11 cellular contexts compared by ENCODE assay signal in genomic region chr10:119412244-119412750, GRCh38.
A peak's percentile ranks its signal among the peaks of the same experiment; 100 is the strongest.
DNase-seq lines count a peak whose midpoint lies in the region; ATAC-seq and TF ChIP-seq lines count a peak whose summit lies in the region.
"Had no signal": no experiment of that assay in that cellular context is flagged by ENCODE, and none has a peak within 500 bp of the region (broad histone marks: within the 10 kb centered on the region; RNA-seq: fewer than 3 reads in every experiment).

No MANE protein-coding gene starts in this region.

- intact Hi-C loops in adrenal gland (cut with DNase I): no loop called here
- intact Hi-C loops in activated CD4-positive, alpha-beta T cell treated with anti-CD3 and anti-CD28 coated beads, Interleukin-2, amount 10 ng/mL, durations not matched to agents 24 days and 14 days (cut with micrococcal nuclease): no loop called here

- TF ChIP-seq POLR2A in adrenal gland (IDR thresholded peaks at IDR 0.05) (no peak), erythroblast (IDR thresholded peaks at IDR 0.05; ENCODE audit: low read length) (no peak)

- H3K27me3 ChIP-seq in adrenal gland: no peaks in the 10 kb centered on the region

- H3K27ac Mint-ChIP-seq in type B pancreatic cell: peak overlapping the region; percentile 88
- H3K27ac Mint-ChIP-seq in activated CD4-positive, alpha-beta T cell treated with anti-CD3 and anti-CD28 coated beads, Interleukin-2, amount 10 ng/mL, durations not matched to agents 24 days and 14 days: no peak overlapping the region
- H3K27ac Mint-ChIP-seq: natural killer cell treated with Interleukin-12 subunit alpha and Interleukin-12 subunit beta and Interleukin-15 and Interleukin-18, amount 100 ng/mL, for 72 hours; T-helper 1 cell treated with Interleukin-12 subunit alpha and Interleukin-12 subunit beta and Interleukin-4 antibody, amounts not matched to agents 30 μg/mL and 1 μg/mL, for 36 hours had no signal

- H3K9me3 Mint-ChIP-seq in type B pancreatic cell: no peaks in the 10 kb centered on the region
- no peaks in the 10 kb centered on the region for H3K9me3 Mint-ChIP-seq in activated CD4-positive, alpha-beta T cell treated with anti-CD3 and anti-CD28 coated beads, Interleukin-2, amount 10 ng/mL, durations not matched to agents 24 days and 14 days
- H3K9me3 Mint-ChIP-seq: natural killer cell treated with Interleukin-12 subunit alpha and Interleukin-12 subunit beta and Interleukin-15 and Interleukin-18, amount 100 ng/mL, for 72 hours; stimulated activated naive CD8-positive, alpha-beta T cell treated with anti-CD3 and anti-CD28 coated beads, Interleukin-15, Interleukin-2, amounts not matched to agents 100 ng/mL and 50 ng/mL, for 24 hours; T-helper 1 cell treated with Interleukin-12 subunit alpha and Interleukin-12 subunit beta and Interleukin-4 antibody, amounts not matched to agents 30 μg/mL and 1 μg/mL, for 36 hours had no signal

- WGBS in adrenal gland, 4 donors: 13 to 68% (median 29%) methylated on average over 4 to 21 of the region's 21 CpGs

- H3K4me1 Mint-ChIP-seq in type B pancreatic cell (ENCODE audit: unreplicated experiment): peaks cover 55% of the 10 kb centered on the region
- no peaks in the 10 kb centered on the region for H3K4me1 Mint-ChIP-seq in activated CD4-positive, alpha-beta T cell treated with anti-CD3 and anti-CD28 coated beads, Interleukin-2, amount 10 ng/mL, durations not matched to agents 24 days and 14 days

- TF ChIP-seq CTCF in adrenal gland (IDR thresholded peaks at IDR 0.05) (peak in 1 of 6 experiments; percentile 5), fibroblast of pulmonary artery (IDR thresholded peaks at IDR 0.05; ENCODE audit: low read length, missing control alignments) (no peak), type B pancreatic cell (conservative IDR thresholded peaks at IDR 0.05) (no peak)

- no peak for ATAC-seq in HG02623 (IDR thresholded peaks at IDR 0.05; ENCODE audit: unreplicated experiment)
- ATAC-seq: natural killer cell treated with Interleukin-12 subunit alpha and Interleukin-12 subunit beta and Interleukin-15 and Interleukin-18, amount 100 ng/mL, for 72 hours had no signal

- H3K36me3 Mint-ChIP-seq in type B pancreatic cell: no peaks in the 10 kb centered on the region
- H3K36me3 Mint-ChIP-seq in activated CD4-positive, alpha-beta T cell treated with anti-CD3 and anti-CD28 coated beads, Interleukin-2, amount 10 ng/mL, durations not matched to agents 24 days and 14 days (ENCODE audit: low read depth): no peaks in the 10 kb centered on the region
- H3K36me3 Mint-ChIP-seq: natural killer cell treated with Interleukin-12 subunit alpha and Interleukin-12 subunit beta and Interleukin-15 and Interleukin-18, amount 100 ng/mL, for 72 hours had no signal

- no peaks in the 10 kb centered on the region for H3K36me3 ChIP-seq in adrenal gland (replicated peaks in 1 of 2)

- no peaks in the 10 kb centered on the region for H3K9me3 ChIP-seq in adrenal gland (replicated peaks in 1 of 3)

- DNase-seq in adrenal gland: peak; percentile 72 to 88 (median 82)
- peak; percentile 48 for DNase-seq in fibroblast of pulmonary artery (ENCODE audit: low read depth)
- DNase-seq in mucosa of gallbladder (ENCODE audit: low spot score): peak; percentile 70
- DNase-seq in type B pancreatic cell (ENCODE audit: extremely low spot score, unreplicated experiment): no peak
- no peak for DNase-seq in erythroblast (lab: John Stamatoyannopoulos, UW)
- DNase-seq in activated CD4-positive, alpha-beta T cell treated with anti-CD3 and anti-CD28 coated beads, Interleukin-2, amount 10 ng/mL, durations not matched to agents 24 days and 14 days: no peak
- DNase-seq: NCI-H1048 had no signal

- peak overlapping the region in 3 of 5 donors; percentile 12 to 87 (median 65) for H3K27ac ChIP-seq in adrenal gland

- no peak overlapping the region for H3K4me3 ChIP-seq in adrenal gland
- no peak overlapping the region for H3K4me3 ChIP-seq in fibroblast of pulmonary artery (replicated peaks; ENCODE audit: low read depth, low read length)

- H3K4me1 ChIP-seq in adrenal gland (replicated peaks in 1 of 2): peaks cover 10 to 27% of the 10 kb centered on the region in 2 donors

- no peak overlapping the region for H3K4me3 Mint-ChIP-seq in type B pancreatic cell
- no peak overlapping the region for H3K4me3 Mint-ChIP-seq in activated CD4-positive, alpha-beta T cell treated with anti-CD3 and anti-CD28 coated beads, Interleukin-2, amount 10 ng/mL, durations not matched to agents 24 days and 14 days
- H3K4me3 Mint-ChIP-seq: natural killer cell treated with Interleukin-12 subunit alpha and Interleukin-12 subunit beta and Interleukin-15 and Interleukin-18, amount 100 ng/mL, for 72 hours; stimulated activated naive CD8-positive, alpha-beta T cell treated with anti-CD3 and anti-CD28 coated beads, Interleukin-15, Interleukin-2, amounts not matched to agents 100 ng/mL and 50 ng/mL, for 24 hours; T-helper 1 cell treated with Interleukin-12 subunit alpha and Interleukin-12 subunit beta and Interleukin-4 antibody, amounts not matched to agents 30 μg/mL and 1 μg/mL, for 36 hours had no signal

- peaks cover 4% of the 10 kb centered on the region for H3K27me3 Mint-ChIP-seq in type B pancreatic cell
- H3K27me3 Mint-ChIP-seq in activated CD4-positive, alpha-beta T cell treated with anti-CD3 and anti-CD28 coated beads, Interleukin-2, amount 10 ng/mL, durations not matched to agents 24 days and 14 days: no peaks in the 10 kb centered on the region
- H3K27me3 Mint-ChIP-seq: natural killer cell treated with Interleukin-12 subunit alpha and Interleukin-12 subunit beta and Interleukin-15 and Interleukin-18, amount 100 ng/mL, for 72 hours; stimulated activated naive CD8-positive, alpha-beta T cell treated with anti-CD3 and anti-CD28 coated beads, Interleukin-15, Interleukin-2, amounts not matched to agents 100 ng/mL and 50 ng/mL, for 24 hours had no signal

Comparison
In these comparisons a context has a peak if more than half of its experiments do, and no peak if none do; other contexts are left out.
1. DNase-seq: peak in adrenal gland (7 of 7), fibroblast of pulmonary artery (single experiment) and mucosa of gallbladder (single experiment); none in type B pancreatic cell (single experiment), erythroblast (0 of 2) and activated CD4-positive, alpha-beta T cell treated with anti-CD3 and anti-CD28 coated beads, Interleukin-2, amount 10 ng/mL, durations not matched to agents 24 days and 14 days (single experiment).